Comparison of ENCODE assay signal across 1 cellular context in the genomic region with DNA sequence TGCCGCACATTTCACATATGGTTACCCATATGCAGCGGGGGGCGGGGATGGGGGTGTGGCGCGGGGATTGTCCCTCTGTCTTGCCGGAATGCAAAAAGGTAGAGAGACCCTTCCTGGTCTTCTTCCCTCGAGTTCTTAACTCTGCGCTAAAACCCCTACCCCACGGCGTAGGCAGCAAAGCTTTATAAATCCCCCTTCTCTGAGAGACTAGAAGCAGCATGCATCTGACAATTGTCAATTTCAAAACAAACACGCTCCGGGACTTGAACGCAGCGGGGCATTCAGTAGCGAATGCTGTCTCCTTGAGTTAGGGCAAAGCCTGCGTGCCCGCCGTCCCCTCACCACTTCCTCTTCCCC.
TF ChIP-seq lines count a peak whose summit lies in the region.

No MANE protein-coding gene starts in this region.

TF ChIP-seq in SK-N-SH treated with all-trans-retinoic acid at 6 μM for 48 hours, 23 proteins besides CTCF, POLR2A, EP300 and RAD21 (continued from another document):
- TF ChIP-seq, protein P1, sequence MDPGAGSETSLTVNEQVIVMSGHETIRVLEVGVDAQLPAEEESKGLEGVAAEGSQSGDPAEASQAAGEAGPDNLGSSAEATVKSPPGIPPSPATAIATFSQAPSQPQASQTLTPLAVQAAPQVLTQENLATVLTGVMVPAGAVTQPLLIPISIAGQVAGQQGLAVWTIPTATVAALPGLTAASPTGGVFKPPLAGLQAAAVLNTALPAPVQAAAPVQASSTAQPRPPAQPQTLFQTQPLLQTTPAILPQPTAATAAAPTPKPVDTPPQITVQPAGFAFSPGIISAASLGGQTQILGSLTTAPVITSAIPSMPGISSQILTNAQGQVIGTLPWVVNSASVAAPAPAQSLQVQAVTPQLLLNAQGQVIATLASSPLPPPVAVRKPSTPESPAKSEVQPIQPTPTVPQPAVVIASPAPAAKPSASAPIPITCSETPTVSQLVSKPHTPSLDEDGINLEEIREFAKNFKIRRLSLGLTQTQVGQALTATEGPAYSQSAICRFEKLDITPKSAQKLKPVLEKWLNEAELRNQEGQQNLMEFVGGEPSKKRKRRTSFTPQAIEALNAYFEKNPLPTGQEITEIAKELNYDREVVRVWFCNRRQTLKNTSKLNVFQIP (CRISPR knock-in tag; IDR thresholded peaks at IDR 0.05; ENCODE audit: borderline replicate concordance, low read depth), result no peak
- TF ChIP-seq ZNF70 (CRISPR knock-in tag; IDR thresholded peaks at IDR 0.05), result no peak
- TF ChIP-seq ZFP3 (CRISPR knock-in tag; IDR thresholded peaks at IDR 0.05), result no peak
- no peak for TF ChIP-seq ARNTL (CRISPR knock-in tag; IDR thresholded peaks at IDR 0.05; ENCODE audit: borderline replicate concordance, low read depth)
